ENCODE assay signal across 20 cellular contexts in the genomic region with DNA sequence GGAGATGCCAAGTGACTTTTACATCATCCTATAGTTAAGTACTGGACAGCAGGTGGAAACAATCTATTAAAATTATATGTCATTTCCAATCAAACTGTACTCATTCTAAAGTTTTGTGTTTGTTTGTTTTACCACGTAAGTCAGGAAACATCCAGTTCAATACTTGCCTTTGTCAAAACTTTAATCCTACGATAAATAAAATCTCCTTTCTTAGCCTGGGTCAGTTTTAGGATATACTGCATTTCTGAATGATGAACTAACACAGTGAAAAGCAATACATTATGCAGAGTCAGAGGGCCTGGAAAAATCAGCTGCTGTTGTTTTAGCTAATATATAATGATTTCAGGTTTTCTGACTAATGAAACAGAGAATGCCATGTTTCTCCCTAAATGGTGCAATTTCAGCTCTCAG.
DNase-seq lines count a peak whose midpoint lies in the region; ATAC-seq and TF ChIP-seq lines count a peak whose summit lies in the region.
"Had no signal": no experiment of that assay in that cellular context is flagged by ENCODE, and none has a peak within 500 bp of the region (broad histone marks: within the 10 kb centered on the region; RNA-seq: fewer than 3 reads in every experiment).

No MANE protein-coding gene starts in this region.

- TF ChIP-seq POLR2A in tibial nerve (IDR thresholded peaks at IDR 0.05), result no peak

- DNase-seq in AG10803 (ENCODE audit: low read depth) (peak; percentile 31), LHCN-M2 (ENCODE audit: low read depth) (peak; percentile 26), amniotic epithelial cell (ENCODE audit: low read depth) (peak; percentile 19), fibroblast of the aortic adventitia (ENCODE audit: low read depth) (peak; percentile 35), CD1c-positive myeloid dendritic cell (ENCODE audit: extremely low spot score) (no peak), G401 (ENCODE audit: low spot score) (no peak), tibial nerve (ENCODE audit: low spot score in 2 of 2) (no peak)
- DNase-seq: 8988T; BE2C; Caco-2; CD4-positive, alpha-beta T cell; H7; NCI-H187; NCI-H2107; NCI-H510A; NCI-H748 treated with DMSO at 0.1 percent for 48 hours; NK-92 treated with Interleukin-12 subunit alpha and Interleukin-12 subunit beta, amount 100 ng/mL, for 24 hours; SHP77 had no signal

- no peak overlapping the region for H3K27ac ChIP-seq in tibial nerve
- H3K27ac ChIP-seq: SK-N-MC had no signal

- no peaks in the 10 kb centered on the region for H3K9me3 ChIP-seq in tibial nerve
- H3K9me3 ChIP-seq: BE2C, Caco-2 had no signal

- H3K36me3 ChIP-seq in tibial nerve, result no peaks in the 10 kb centered on the region
- H3K36me3 ChIP-seq: BE2C had no signal

- no peaks in the 10 kb centered on the region for H3K4me1 ChIP-seq in tibial nerve
- H3K4me1 ChIP-seq: Caco-2 had no signal

- no peak for TF ChIP-seq EP300 in tibial nerve (IDR thresholded peaks at IDR 0.05)

- no peaks in the 10 kb centered on the region for H3K27me3 ChIP-seq in tibial nerve
- H3K27me3 ChIP-seq: BE2C had no signal

- TF ChIP-seq CTCF in AG10803 (conservative IDR thresholded peaks at IDR 0.05; ENCODE audit: low read length) (no peak), fibroblast of the aortic adventitia (IDR thresholded peaks at IDR 0.05; ENCODE audit: insufficient read depth, low read length) (no peak), tibial nerve (IDR thresholded peaks at IDR 0.05) (no peak)

- no peak overlapping the region for H3K4me3 ChIP-seq in AG10803 (ENCODE audit: low read length)
- no peak overlapping the region for H3K4me3 ChIP-seq in fibroblast of the aortic adventitia (ENCODE audit: low read depth, low read length)
- no peak overlapping the region for H3K4me3 ChIP-seq in tibial nerve
- H3K4me3 ChIP-seq: SK-N-MC had no signal

- 42 to 54% methylated on average over 2 of the region's 2 CpGs for WGBS in tibial nerve, 2 donors

- in situ Hi-C loops in G401 (cut with HindIII; ENCODE audit: low sequenced_read_pairs), result no loop called here

- no peak for ATAC-seq in GM18861 (IDR thresholded peaks at IDR 0.05; ENCODE audit: unreplicated experiment)

Comparison
In these comparisons a context has a peak if more than half of its experiments do, and no peak if none do; other contexts are left out.
1. DNase-seq: peak in AG10803 (single experiment), LHCN-M2 (single experiment), amniotic epithelial cell (single experiment) and fibroblast of the aortic adventitia (single experiment); none in CD1c-positive myeloid dendritic cell (single experiment), G401 (single experiment) and tibial nerve (0 of 2).